10 cellular contexts compared by ENCODE assay signal in genomic region chr12:31966558-31967205, GRCh38. TPM values are rescaled to one million over a fixed set of nuclear protein-coding genes. Genes with fewer than 3 reads are reported as not detected.
DNase-seq lines count a peak whose midpoint lies in the region; ATAC-seq, FAIRE-seq and TF ChIP-seq lines count a peak whose summit lies in the region.
"Had no signal": no experiment of that assay in that cellular context is flagged by ENCODE, and none has a peak within 500 bp of the region (broad histone marks: within the 10 kb centered on the region; RNA-seq: fewer than 3 reads in every experiment).

No MANE protein-coding gene starts in this region.

- H3K4me1 ChIP-seq in A549 (peaks cover 17% of the 10 kb centered on the region), H9 (ENCODE audit: insufficient read depth, low read length) (peaks cover 10% of the 10 kb centered on the region; the same call in 1 of the 2 replicates), K562 (replicated peaks in 1 of 2; ENCODE audit: control insufficient read depth in 2 of 2, insufficient read depth in 2 of 2, low read length in 2 of 2) (peaks cover 3 to 13% of the 10 kb centered on the region in 2 experiments; a peak in 3 of 5 replicates), mucosa of descending colon (ENCODE audit: low read depth) (peaks cover 3% of the 10 kb centered on the region)

- no peak overlapping the region for H4K8ac ChIP-seq in H9 (replicated peaks; ENCODE audit: insufficient read length, low read depth, low read length)

- H4K91ac ChIP-seq in H9 (ENCODE audit: insufficient read length, low read depth, low read length), result no peak overlapping the region

- H3K14ac ChIP-seq in H9 (ENCODE audit: insufficient read depth, low read length), result no peak overlapping the region

- no peak overlapping the region for H2BK12ac ChIP-seq in H9 (ENCODE audit: insufficient read length, low read depth, low read length)

- in situ Hi-C loops in K562 (cut with MboI), result no loop called here

- no peak overlapping the region for H2AK5ac ChIP-seq in H9 (ENCODE audit: insufficient read length, low read length)

- FAIRE-seq in A549 (lab: Jason Lieb, UNC), result no peak
- no peak for FAIRE-seq in K562 (lab: Jason Lieb, UNC)
- FAIRE-seq: pancreas had no signal

- DNase-seq in A549 (ENCODE audit: low read depth in 1 of 2, low spot score in 1 of 2), result no peak
- no peak for DNase-seq in H9
- no peak for DNase-seq in K562 (ENCODE audit: extremely low read depth in 1 of 4, low spot score in 3 of 4)
- no peak for DNase-seq in mucosa of descending colon
- no peak for DNase-seq in DMS 273 treated with DMSO at 0.1 percent for 48 hours (lab: John Stamatoyannopoulos, UW)
- DNase-seq in NCI-H2029 treated with DMSO at 0.1 percent for 48 hours (lab: John Stamatoyannopoulos, UW), result no peak
- DNase-seq: NCI-H1105 had no signal

- TF ChIP-seq RAD21 in A549 (conservative IDR thresholded peaks at IDR 0.05 in 1 of 2, IDR thresholded peaks at IDR 0.05 in 1 of 2) (no peak), K562 (CRISPR knock-in tag; conservative IDR thresholded peaks at IDR 0.05 in 1 of 2, IDR thresholded peaks at IDR 0.05 in 1 of 2) (no peak)

- no peak overlapping the region for H3K4me2 ChIP-seq in A549
- H3K4me2 ChIP-seq in H9 (ENCODE audit: insufficient read depth, insufficient read length, low read length), result no peak overlapping the region
- H3K4me2 ChIP-seq in K562 (ENCODE audit: insufficient read depth, low read length), result no peak overlapping the region

- H2BK120ac ChIP-seq in H9 (ENCODE audit: low read depth, low read length, poor library complexity, severe bottlenecking), result no peak overlapping the region

- H3K4ac ChIP-seq in H9 (ENCODE audit: low read depth, low read length), result no peak overlapping the region

- H3K27ac ChIP-seq in A549 (0 out of 6 replicates have a peak overlapping the region, but pooled peaks of 1 of the 2 experiments have one; percentile 19), H9 (ENCODE audit: insufficient read length, low read depth, low read length) (no peak overlapping the region), K562 (ENCODE audit: extremely low read depth, low read depth, low read length) (no peak overlapping the region; the same call in 2 of the 3 replicates)

- H3K9me3 Mint-ChIP-seq in H9, result peaks cover 1 to 26% of the 10 kb centered on the region in 2 experiments; a peak in 4 of 5 replicates

- H3K36me3 ChIP-seq in K562 (ENCODE audit: control insufficient read depth, insufficient read depth, low read length) (peaks cover 93% of the 10 kb centered on the region), mucosa of descending colon (ENCODE audit: low read depth) (peaks cover 4% of the 10 kb centered on the region)
- H3K36me3 ChIP-seq: pancreas had no signal

- 79% methylated on average over 5 of the region's 5 CpGs for WGBS in A549 (ENCODE audit: missing lambda C conversion rate)
- WGBS in H9 (ENCODE audit: extremely low coverage, insufficient read length, low lambda C conversion rate), result no CpG with 5 or more reads among the region's 5 CpGs
- 53% methylated on average over 5 of the region's 5 CpGs for WGBS in K562 (ENCODE audit: insufficient coverage, low coverage, missing lambda C conversion rate)

- no peak overlapping the region for H3T11ph ChIP-seq in H9 (ENCODE audit: low read length)

- no peak overlapping the region; a peak in 1 of 5 replicates for H3K4me3 Mint-ChIP-seq in H9

- no peak overlapping the region for H4K5ac ChIP-seq in H9 (ENCODE audit: insufficient read length, low read depth, low read length)

- intact Hi-C loops in K562 (cut with micrococcal nuclease), result loop anchor here (10.0 kb wide), 1 partner anchor 312 kb away; the partner anchor contains the start of gene ETFBKMT
- intact Hi-C loops in mucosa of descending colon (cut with DNase I, micrococcal nuclease), result loop anchor here in 1 of 2 donors (10.0 kb wide), 1 partner anchor 282 kb away; no protein-coding TSS in a partner anchor

- H2BK20ac ChIP-seq in H9 (ENCODE audit: low read depth, low read length, poor library complexity, severe bottlenecking), result no peak overlapping the region

- ATAC-seq in A549, result peak; percentile 25 to 30; a peak in 2 of 6 replicates
- peak; percentile 33 for ATAC-seq in K562
- peak; percentile 21 for ATAC-seq in mucosa of descending colon
- ATAC-seq in HG02973 (IDR thresholded peaks at IDR 0.05; ENCODE audit: unreplicated experiment), result no peak
- no peak for ATAC-seq in GM21737 (IDR thresholded peaks at IDR 0.05; ENCODE audit: unreplicated experiment)

- no peaks in the 10 kb centered on the region for H3K23me2 ChIP-seq in H9 (ENCODE audit: insufficient read length, low read depth, low read length, poor library complexity, severe bottlenecking)

- peaks cover 40 to 47% of the 10 kb centered on the region in 2 experiments for H3K4me1 Mint-ChIP-seq in H9

- CTCF ChIA-PET in A549 (lab: Yijun Ruan, JAX), result interaction anchor here (0.6 to 1.4 kb wide), 2 partner anchors 29 to 48 kb away, joined by 3 to 4 read pairs; no protein-coding TSS in a partner anchor
- CTCF ChIA-PET in K562 (lab: Yijun Ruan, JAX; ENCODE audit: low intra/inter-chr PET ratio), result no interaction called here

- no peaks in the 10 kb centered on the region for H3K27me3 Mint-ChIP-seq in H9 (ENCODE audit: low read depth)

- TF ChIP-seq CTCF in A549 (IDR thresholded peaks at IDR 0.05) (no peak), H9 (conservative IDR thresholded peaks at IDR 0.05) (no peak), K562 (IDR thresholded peaks at IDR 0.05 in 2 of 3, conservative IDR thresholded peaks at IDR 0.05 in 1 of 3; ENCODE audit: insufficient read depth in 2 of 3, low read depth in 1 of 3, low read length in 3 of 3) (no peak), mucosa of descending colon (IDR thresholded peaks at IDR 0.05) (no peak)

- TF ChIP-seq EP300 in A549 (IDR thresholded peaks at IDR 0.05) (no peak), K562 (IDR thresholded peaks at IDR 0.05; ENCODE audit: low read length) (no peak)

- no peak overlapping the region for H2AFZ ChIP-seq in H9 (ENCODE audit: low read length)
- no peak overlapping the region for H2AFZ ChIP-seq in K562 (ENCODE audit: low read depth, low read length)

- no peak overlapping the region for H3K18ac ChIP-seq in H9 (ENCODE audit: insufficient read length, low read depth, low read length)

- no peak overlapping the region for H3K56ac ChIP-seq in H9 (ENCODE audit: insufficient read length, low read depth, low read length)

- no TSS peak for BruUV-seq in K562 (replicated peaks; lab: Mats Ljungman, UMichigan)

- H3K79me2 ChIP-seq in H9 (ENCODE audit: insufficient read depth, low read length), result peaks cover 54% of the 10 kb centered on the region; the same call in 1 of the 2 replicates
- peaks cover 96% of the 10 kb centered on the region for H3K79me2 ChIP-seq in K562 (ENCODE audit: control insufficient read depth, insufficient read depth, low read length)

- H3K4me3 ChIP-seq in A549, result no peak overlapping the region
- no peak overlapping the region for H3K4me3 ChIP-seq in K562
- no peak overlapping the region for H3K4me3 ChIP-seq in mucosa of descending colon
- H3K4me3 ChIP-seq: pancreas had no signal

- H2BK15ac ChIP-seq in H9 (ENCODE audit: low read depth, low read length), result no peak overlapping the region

- H3K27me3 ChIP-seq in H9 (ENCODE audit: insufficient read depth, low read length), result no peaks in the 10 kb centered on the region
- H3K27me3 ChIP-seq in K562 (ENCODE audit: control insufficient read depth in 2 of 2, insufficient read depth in 2 of 2, low read length in 2 of 2), result no peaks in the 10 kb centered on the region
- H3K27me3 ChIP-seq: pancreas had no signal

- no peak overlapping the region for H2BK5ac ChIP-seq in H9 (ENCODE audit: insufficient read length, low read length)

- H3K27ac Mint-ChIP-seq in H9, result peak overlapping the region; percentile 7 to 91 (median 49)

- peaks cover 3% of the 10 kb centered on the region for H3K79me1 ChIP-seq in H9 (ENCODE audit: insufficient read depth, low read depth, low read length, poor library complexity, severe bottlenecking)

- H3K23ac ChIP-seq in H9 (ENCODE audit: insufficient read length, low read depth, low read length), result no peak overlapping the region

- H3K9me1 ChIP-seq in K562 (ENCODE audit: control insufficient read depth, insufficient read depth, low read length), result no peaks in the 10 kb centered on the region

- H3K36me3 Mint-ChIP-seq in H9 (ENCODE audit: insufficient read depth in 1 of 3, low read depth in 3 of 3), result peaks cover 69 to 84% (median 70%) of the 10 kb centered on the region in 3 experiments

- POLR2A ChIA-PET in A549 (lab: Yijun Ruan, JAX), result interaction anchor here (0.7 kb wide), 1 partner anchor 234 kb away, joined by 3 read pairs; no protein-coding TSS in a partner anchor
- POLR2A ChIA-PET in K562 (lab: Yijun Ruan, JAX), result no interaction called here

- no peaks in the 10 kb centered on the region for H3K9me3 ChIP-seq in A549
- H3K9me3 ChIP-seq in H9 (ENCODE audit: control insufficient read depth, low read depth, low read length), result no peaks in the 10 kb centered on the region
- peaks cover 18% of the 10 kb centered on the region for H3K9me3 ChIP-seq in K562 (replicated peaks; ENCODE audit: control insufficient read depth, insufficient read depth, low read depth, low read length)
- no peaks in the 10 kb centered on the region for H3K9me3 ChIP-seq in mucosa of descending colon
- H3K9me3 ChIP-seq: pancreas had no signal

- TF ChIP-seq POLR2A in A549 (IDR thresholded peaks at IDR 0.05; ENCODE audit: low read length), result no peak
- TF ChIP-seq POLR2A in K562 (conservative IDR thresholded peaks at IDR 0.05), result no peak

- H4K20me1 ChIP-seq in H9 (ENCODE audit: control insufficient read depth, insufficient read depth, insufficient read length), result no peaks in the 10 kb centered on the region
- no peaks in the 10 kb centered on the region for H4K20me1 ChIP-seq in K562 (replicated peaks; ENCODE audit: control insufficient read depth, insufficient read depth, low read length)

- H3K9ac ChIP-seq in H9 (ENCODE audit: extremely low read depth, insufficient read length, low read length) (no peak overlapping the region), K562 (ENCODE audit: insufficient read depth in 1 of 2, low read depth in 2 of 2, low read length in 2 of 2) (no peak overlapping the region)

RNA-seq across cellular contexts. Expression of gene RESF1, which starts 7.5 kb away (rescaled TPM):
- polyA plus RNA-seq in A549 (2011; rRNA removed) (40.6 and 45.4 TPM in 2 replicates), A549 (2017; fragmentation: RNase III; extraction: RNeasy Plus Mini Kit Qiagen cat#74134 plus additional on column Dnase treatment) (14.9 to 17.5 TPM (median 16.4 TPM) in 3 replicates), K562 (2011; rRNA removed) (51.7 and 53.6 TPM in 2 replicates), K562 (2014; fragmentation: Illumina TruSeq; extraction: Trizol) (52.6 and 70.6 TPM in 2 replicates), K562 (2014; fragmentation: Nextera tagmentation; extraction: Ambion mirVana) (10 to 100 TPM; 21.5 to 30.1 TPM), K562 (2014; rRNA removed) (50.3 and 62.0 TPM in 2 replicates)
- polyA plus RNA-seq in A549 (2012; cell fraction: cytosol; rRNA removed), result 6.4 and 7.8 TPM in 2 replicates
- 4.2 and 8.2 TPM in 2 replicates for polyA plus RNA-seq in A549 (2012; cell fraction: nucleus; rRNA removed)
- polyA minus RNA-seq in A549 (2011; rRNA and poly(A)+ RNA removed), result 20.2 and 25.3 TPM in 2 replicates
- total RNA-seq in H9 (2021) (172 and 183 TPM in 2 replicates), K562 (2014; rRNA removed) (26.4 and 29.9 TPM in 2 replicates), K562 (2014; rRNA removed; fragmentation: Illumina TruSeq; extraction: Trizol) (72.9 and 91.0 TPM in 2 replicates), K562 (2015; rRNA removed; fragmentation: Illumina TruSeq; extraction: Trizol) (110 and 121 TPM in 2 replicates), K562 (2021) (51.2 and 52.4 TPM in 2 replicates), mucosa of descending colon (10 to 100 TPM; 41.5 to 47.3 (median 46.8) TPM)
- 12.1 and 64.1 TPM in 2 replicates for total RNA-seq in K562 (2011; cell fraction: chromatin; rRNA removed; ENCODE audit: low replicate concordance)
- total RNA-seq in K562 (2011; cell fraction: nucleolus; rRNA removed), result 15.3 and 18.7 TPM in 2 replicates
- 24.8 and 26.9 TPM in 2 replicates for total RNA-seq in K562 (2011; cell fraction: nucleoplasm; rRNA removed)
- 14.6 and 36.7 TPM in 2 replicates for polyA plus RNA-seq in K562 (2011; cell fraction: cytosol; rRNA removed)
- 32.3 and 54.2 TPM in 2 replicates for polyA plus RNA-seq in K562 (2011; cell fraction: nucleus; rRNA removed)
- polyA plus RNA-seq in K562 (2012), result 52.5 and 58.2 TPM in 2 replicates
- polyA minus RNA-seq in K562 (2011; rRNA and poly(A)+ RNA removed), result 89.2 and 132 TPM in 2 replicates
- polyA minus RNA-seq in K562 (2011; cell fraction: cytosol; rRNA and poly(A)+ RNA removed), result 30.2 and 45.1 TPM in 2 replicates
- 33.1 and 72.0 TPM in 2 replicates for polyA minus RNA-seq in K562 (2011; cell fraction: nucleus; rRNA and poly(A)+ RNA removed)

Comparison
In these comparisons a context has a peak if more than half of its experiments do, and no peak if none do; other contexts are left out.
1. ATAC-seq: peak in A549 (2 of 2), K562 (single experiment) and mucosa of descending colon (single experiment); none in HG02973 (single experiment) and GM21737 (single experiment).